Comparison of ENCODE assay signal across 18 cellular contexts in the genomic region with DNA sequence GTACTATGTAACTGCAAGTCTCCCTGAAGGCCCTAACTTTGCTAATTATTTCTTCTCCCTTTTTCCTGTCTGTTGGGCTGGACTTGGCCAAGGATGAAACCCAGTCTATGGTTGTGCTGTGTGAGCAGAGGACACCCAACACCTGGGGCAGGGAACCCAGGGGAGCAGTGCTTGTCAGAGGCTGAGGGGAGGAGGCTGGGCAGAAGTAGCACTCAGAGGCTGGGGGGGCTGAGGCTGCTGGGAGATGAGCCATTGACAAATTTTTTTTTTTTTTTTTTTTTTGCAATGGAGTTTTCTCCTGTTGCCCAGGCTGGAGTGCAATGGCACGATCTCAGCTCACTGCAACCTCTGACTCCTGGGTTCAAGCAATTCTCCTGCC. TPM values are rescaled to one million over a fixed set of nuclear protein-coding genes. Genes with fewer than 3 reads are reported as not detected.
DNase-seq lines count a peak whose midpoint lies in the region; ATAC-seq, FAIRE-seq and TF ChIP-seq lines count a peak whose summit lies in the region.
"Had no signal": no experiment of that assay in that cellular context is flagged by ENCODE, and none has a peak within 500 bp of the region (broad histone marks: within the 10 kb centered on the region; RNA-seq: fewer than 3 reads in every experiment).

No MANE protein-coding gene starts in this region.

- H3K4me3 ChIP-seq in HepG2 (replicated peaks in 1 of 3; ENCODE audit: insufficient read depth in 1 of 3, low read depth in 2 of 3, low read length in 3 of 3) (peak overlapping the region in 1 of 3 experiments; percentile 24; a peak in 2 of 6 replicates), right lobe of liver (no peak overlapping the region), coronary artery (no peak overlapping the region), vagina (no peak overlapping the region)

- peak overlapping the region; percentile 82 for H3K4me2 ChIP-seq in HepG2 (ENCODE audit: low read depth, low read length)

- WGBS in HepG2 (ENCODE audit: low lambda C conversion rate) = 50% methylated on average over 1 of the region's 1 CpG
- 83% methylated on average over 1 of the region's 1 CpG for WGBS in right lobe of liver (ENCODE audit: insufficient coverage, low coverage, low lambda C conversion rate, missing lambda C conversion rate)

- H3K4me1 ChIP-seq in HepG2 (ENCODE audit: insufficient read depth, low read length) (peaks cover 100% of the 10 kb centered on the region), right lobe of liver (peaks cover 0 to 20% (median 0%) of the 10 kb centered on the region in 4 donors), vagina (peaks cover 67% of the 10 kb centered on the region)

- H3K27ac ChIP-seq in HepG2 (ENCODE audit: extremely low read length, insufficient read depth, low read length) = no peak overlapping the region
- H3K27ac ChIP-seq in right lobe of liver = no peak overlapping the region
- peak overlapping the region; percentile 68 to 94 for H3K27ac ChIP-seq in coronary artery
- peak overlapping the region; percentile 71 for H3K27ac ChIP-seq in vagina

- H3K9me3 ChIP-seq in HepG2 (ENCODE audit: low read length) (no peaks in the 10 kb centered on the region), right lobe of liver (no peaks in the 10 kb centered on the region), vagina (no peaks in the 10 kb centered on the region)
- H3K9me3 ChIP-seq: BE2C, gastrocnemius medialis, thoracic aorta had no signal

- no peak overlapping the region for H2AFZ ChIP-seq in HepG2 (ENCODE audit: low read length)

- no peaks in the 10 kb centered on the region for H3K27me3 ChIP-seq in HepG2 (ENCODE audit: control insufficient read depth in 1 of 2, insufficient read depth in 2 of 2, low read length in 2 of 2)
- no peaks in the 10 kb centered on the region for H3K27me3 ChIP-seq in right lobe of liver
- H3K27me3 ChIP-seq in vagina = no peaks in the 10 kb centered on the region
- H3K27me3 ChIP-seq: BE2C, gastrocnemius medialis had no signal

- TF ChIP-seq CTCF in HepG2 (CRISPR knock-in tag; IDR thresholded peaks at IDR 0.05) (no peak), right lobe of liver (IDR thresholded peaks at IDR 0.05) (no peak), coronary artery (IDR thresholded peaks at IDR 0.05) (no peak), nephron (IDR thresholded peaks at IDR 0.05; ENCODE audit: unreplicated experiment in 3 of 3) (no peak), vagina (IDR thresholded peaks at IDR 0.05) (no peak)

- H3K4me1 Mint-ChIP-seq in nephron = peaks cover 79% of the 10 kb centered on the region
- H3K4me1 Mint-ChIP-seq in T-helper 2 cell treated with Interferon-gamma antibody and Interleukin-4, amounts not matched to agents 5 μg/mL and 100 μg/mL, for 36 hours (ENCODE audit: low read depth) = peaks cover 32% of the 10 kb centered on the region

- H4K20me1 ChIP-seq in HepG2 (ENCODE audit: insufficient read depth, low read length) = no peaks in the 10 kb centered on the region

- no TSS peak for BruUV-seq in HepG2 (replicated peaks; lab: Mats Ljungman, UMichigan)

- no peaks in the 10 kb centered on the region for H3K79me2 ChIP-seq in HepG2 (ENCODE audit: insufficient read depth, low read length)

- in situ Hi-C loops in HepG2 (cut with HindIII; ENCODE audit: extremely low pct_ligation_motif_present, low pct_unique_long_range_greater_than_20kb) = no loop called here

- peak overlapping the region in 1 of 3 experiments; percentile 62 for H3K4me3 Mint-ChIP-seq in nephron
- H3K4me3 Mint-ChIP-seq in T-helper 2 cell treated with Interferon-gamma antibody and Interleukin-4, amounts not matched to agents 5 μg/mL and 100 μg/mL, for 36 hours = no peak overlapping the region
- H3K4me3 Mint-ChIP-seq: memory B cell had no signal

- H3K36me3 Mint-ChIP-seq in nephron (ENCODE audit: low read depth) = no peaks in the 10 kb centered on the region
- H3K36me3 Mint-ChIP-seq in T-helper 2 cell treated with Interferon-gamma antibody and Interleukin-4, amounts not matched to agents 5 μg/mL and 100 μg/mL, for 36 hours (ENCODE audit: low read depth) = no peaks in the 10 kb centered on the region
- H3K36me3 Mint-ChIP-seq: activated naive CD4-positive, alpha-beta T cell treated with anti-CD3 and anti-CD28 coated beads, Interleukin-2, amount 50 U/mL, for 72 hours; memory B cell had no signal

- no peaks in the 10 kb centered on the region for H3K9me3 Mint-ChIP-seq in nephron
- H3K9me3 Mint-ChIP-seq in T-helper 2 cell treated with Interferon-gamma antibody and Interleukin-4, amounts not matched to agents 5 μg/mL and 100 μg/mL, for 36 hours = no peaks in the 10 kb centered on the region
- H3K9me3 Mint-ChIP-seq: activated naive CD4-positive, alpha-beta T cell treated with anti-CD3 and anti-CD28 coated beads, Interleukin-2, amount 50 U/mL, for 72 hours; central memory CD8-positive, alpha-beta T cell; memory B cell had no signal

- no peak for DNase-seq in HepG2 (ENCODE audit: low spot score)
- no peak for DNase-seq in right lobe of liver
- no peak for DNase-seq in coronary artery (ENCODE audit: low spot score)
- no peak for DNase-seq in vagina (ENCODE audit: extremely low spot score in 2 of 2)
- DNase-seq in MV-4-11 (lab: John Stamatoyannopoulos, UW) = no peak
- no peak for DNase-seq in T-helper 2 cell treated with Interferon-gamma antibody and Interleukin-4, amounts not matched to agents 5 μg/mL and 100 μg/mL, for 36 hours (ENCODE audit: low spot score)
- no peak for DNase-seq in activated gamma-delta T cell treated with Interleukin-2 at 50 U/mL for 16 hours
- DNase-seq: gastrocnemius medialis, Kasumi-1, NCI-H146, NCI-H446 had no signal

- peak overlapping the region; percentile 97 to 98 (median 98) for H3K27ac Mint-ChIP-seq in nephron
- H3K27ac Mint-ChIP-seq in T-helper 2 cell treated with Interferon-gamma antibody and Interleukin-4, amounts not matched to agents 5 μg/mL and 100 μg/mL, for 36 hours = no peak overlapping the region
- H3K27ac Mint-ChIP-seq: memory B cell had no signal

- ATAC-seq in HepG2 (no peak), right lobe of liver (no peak)
- ATAC-seq: activated naive CD4-positive, alpha-beta T cell treated with anti-CD3 and anti-CD28 coated beads, Interleukin-2, amount 50 U/mL, for 72 hours; gastrocnemius medialis; sciatic nerve had no signal

- no peak for TF ChIP-seq EP300 in HepG2 (IDR thresholded peaks at IDR 0.05; ENCODE audit: low read depth in 2 of 2, low read length in 2 of 2)
- no peak for TF ChIP-seq EP300 in HepG2 (CRISPR knock-in tag; IDR thresholded peaks at IDR 0.05; ENCODE audit: borderline replicate concordance)

- POLR2A ChIA-PET in HepG2 (lab: Yijun Ruan, JAX) = interaction anchor here (1.2 to 2.5 kb wide), 3 partner anchors 12 to 31 kb away, joined by 3 to 10 read pairs (median 10); no protein-coding TSS in a partner anchor

- no peaks in the 10 kb centered on the region for H3K27me3 Mint-ChIP-seq in nephron (ENCODE audit: low read depth)
- no peaks in the 10 kb centered on the region for H3K27me3 Mint-ChIP-seq in T-helper 2 cell treated with Interferon-gamma antibody and Interleukin-4, amounts not matched to agents 5 μg/mL and 100 μg/mL, for 36 hours (ENCODE audit: low read depth)
- H3K27me3 Mint-ChIP-seq: central memory CD8-positive, alpha-beta T cell; memory B cell had no signal

- no peak for TF ChIP-seq POLR2A in HepG2 (IDR thresholded peaks at IDR 0.05; ENCODE audit: insufficient read depth in 1 of 2, low read depth in 2 of 2, low read length in 2 of 2)
- TF ChIP-seq POLR2A in right lobe of liver (IDR thresholded peaks at IDR 0.05) = no peak
- no peak for TF ChIP-seq POLR2A in vagina (IDR thresholded peaks at IDR 0.05)

- CTCF ChIA-PET in HepG2 (lab: Yijun Ruan, JAX; ENCODE audit: low intra/inter-chr PET ratio, low total read pairs) = no interaction called here

- intact Hi-C loops in HepG2 (cut with micrococcal nuclease; ENCODE audit: unreplicated experiment) = no loop called here
- intact Hi-C loops in right lobe of liver (cut with DNase I) = no loop called here
- intact Hi-C loops in vagina (cut with DNase I) = no loop called here

- no peak overlapping the region for H3K9ac ChIP-seq in HepG2 (ENCODE audit: insufficient read depth, low read depth, low read length)

- no peak for TF ChIP-seq RAD21 in HepG2 (CRISPR knock-in tag; IDR thresholded peaks at IDR 0.05)

- FAIRE-seq in HepG2 (lab: Jason Lieb, UNC) = no peak

- H3K36me3 ChIP-seq in HepG2 (replicated peaks in 1 of 2; ENCODE audit: control insufficient read depth in 1 of 2, insufficient read depth in 2 of 2, low read length in 2 of 2) = no peaks in the 10 kb centered on the region
- no peaks in the 10 kb centered on the region for H3K36me3 ChIP-seq in right lobe of liver
- H3K36me3 ChIP-seq in vagina = no peaks in the 10 kb centered on the region
- H3K36me3 ChIP-seq: BE2C, gastrocnemius medialis, thoracic aorta had no signal

RNA-seq across cellular contexts. Expression of a gene that starts 28.5 kb away (rescaled TPM):
- total RNA-seq in HepG2 (2016; rRNA removed; fragmentation: Illumina TruSeq; extraction: Trizol) (38.9 and 39.8 TPM in 2 replicates), right lobe of liver (10 to 100 TPM; 34.7 to 99.8 (median 41.2) TPM), vagina (126 TPM)
- total RNA-seq in HepG2 (2016; cell fraction: cytosol; rRNA removed; fragmentation: Illumina TruSeq; extraction: Trizol; ENCODE audit: low read depth) = 13.4 and 13.6 TPM in 2 replicates
- 33.2 and 39.7 TPM in 2 replicates for total RNA-seq in HepG2 (2016; cell fraction: insoluble cytoplasmic fraction; rRNA removed; fragmentation: Illumina TruSeq; extraction: Trizol)
- 49.9 and 53.6 TPM in 2 replicates for total RNA-seq in HepG2 (2016; cell fraction: membrane; rRNA removed; fragmentation: Illumina TruSeq; extraction: Trizol)
- total RNA-seq in HepG2 (2016; cell fraction: nucleus; rRNA removed; fragmentation: Illumina TruSeq; extraction: Trizol) = 21.9 and 30.8 TPM in 2 replicates
- 66.5 and 84.1 TPM in 2 replicates for polyA plus RNA-seq in HepG2 (2011; rRNA removed)
- 62.9 and 70.1 TPM in 2 replicates for polyA plus RNA-seq in HepG2 (2011; cell fraction: cytosol; rRNA removed)
- 86.9 and 92.0 TPM in 2 replicates for polyA plus RNA-seq in HepG2 (2011; cell fraction: nucleus; rRNA removed)
- 98.0 and 117 TPM in 2 replicates for polyA plus RNA-seq in HepG2 (2012)
- polyA plus RNA-seq in HepG2 (2016; cell fraction: cytosol; fragmentation: Illumina TruSeq; extraction: Trizol; ENCODE audit: low read depth) = 18.4 and 21.2 TPM in 2 replicates
- polyA plus RNA-seq in HepG2 (2016; cell fraction: insoluble cytoplasmic fraction; fragmentation: Illumina TruSeq; extraction: Trizol; ENCODE audit: low read depth) = 51.6 and 70.7 TPM in 2 replicates
- 57.9 and 63.0 TPM in 2 replicates for polyA plus RNA-seq in HepG2 (2016; cell fraction: membrane; fragmentation: Illumina TruSeq; extraction: Trizol; ENCODE audit: low read depth)
- 63.9 and 73.5 TPM in 2 replicates for polyA plus RNA-seq in HepG2 (2016; cell fraction: nucleus; fragmentation: Illumina TruSeq; extraction: Trizol; ENCODE audit: insufficient read depth, low read depth)
- 23.8 and 82.1 TPM in 2 replicates for polyA minus RNA-seq in HepG2 (2011; rRNA and poly(A)+ RNA removed; ENCODE audit: low replicate concordance)
- 41.1 and 48.2 TPM in 2 replicates for polyA minus RNA-seq in HepG2 (2011; cell fraction: cytosol; rRNA and poly(A)+ RNA removed)
- 36.6 and 46.0 TPM in 2 replicates for polyA minus RNA-seq in HepG2 (2011; cell fraction: nucleus; rRNA and poly(A)+ RNA removed)

RNA-seq across cellular contexts. Expression of a gene that starts 41.4 kb away (rescaled TPM):
- 6.6 and 10.0 TPM in 2 replicates for total RNA-seq in HepG2 (2016; rRNA removed; fragmentation: Illumina TruSeq; extraction: Trizol)
- total RNA-seq in HepG2 (2016; cell fraction: cytosol; rRNA removed; fragmentation: Illumina TruSeq; extraction: Trizol; ENCODE audit: low read depth) = 2.5 and 2.7 TPM in 2 replicates
- total RNA-seq in HepG2 (2016; cell fraction: insoluble cytoplasmic fraction; rRNA removed; fragmentation: Illumina TruSeq; extraction: Trizol) = 6.6 and 10.2 TPM in 2 replicates
- 3.3 and 3.5 TPM in 2 replicates for total RNA-seq in HepG2 (2016; cell fraction: membrane; rRNA removed; fragmentation: Illumina TruSeq; extraction: Trizol)
- total RNA-seq in HepG2 (2016; cell fraction: nucleus; rRNA removed; fragmentation: Illumina TruSeq; extraction: Trizol) = 2.8 and 3.0 TPM in 2 replicates
- 3.9 and 5.2 TPM in 2 replicates for polyA plus RNA-seq in HepG2 (2011; rRNA removed)
- 2.9 and 3.4 TPM in 2 replicates for polyA plus RNA-seq in HepG2 (2011; cell fraction: cytosol; rRNA removed)
- 1.2 and 1.4 TPM in 2 replicates for polyA plus RNA-seq in HepG2 (2011; cell fraction: nucleus; rRNA removed)
- polyA plus RNA-seq in HepG2 (2012) = 5.8 TPM in 2 replicates
- polyA plus RNA-seq in HepG2 (2016; cell fraction: cytosol; fragmentation: Illumina TruSeq; extraction: Trizol; ENCODE audit: low read depth) = 3.3 and 3.9 TPM in 2 replicates
- 10.6 and 12.6 TPM in 2 replicates for polyA plus RNA-seq in HepG2 (2016; cell fraction: insoluble cytoplasmic fraction; fragmentation: Illumina TruSeq; extraction: Trizol; ENCODE audit: low read depth)
- 2.9 and 3.5 TPM in 2 replicates for polyA plus RNA-seq in HepG2 (2016; cell fraction: membrane; fragmentation: Illumina TruSeq; extraction: Trizol; ENCODE audit: low read depth)
- 4.1 and 5.5 TPM in 2 replicates for polyA plus RNA-seq in HepG2 (2016; cell fraction: nucleus; fragmentation: Illumina TruSeq; extraction: Trizol; ENCODE audit: insufficient read depth, low read depth)
- 0.94 and 3.1 TPM in 2 replicates for polyA minus RNA-seq in HepG2 (2011; rRNA and poly(A)+ RNA removed; ENCODE audit: low replicate concordance)
- 1.3 and 1.5 TPM in 2 replicates for polyA minus RNA-seq in HepG2 (2011; cell fraction: cytosol; rRNA and poly(A)+ RNA removed)
- polyA minus RNA-seq in HepG2 (2011; cell fraction: nucleus; rRNA and poly(A)+ RNA removed) = 1.4 and 1.7 TPM in 2 replicates
- 1 to 10 TPM; 1.1 to 3.3 (median 2.3) TPM for total RNA-seq in right lobe of liver
- 7.4 TPM for total RNA-seq in vagina

RNA-seq across cellular contexts. Expression of a gene that starts 41.6 kb away (rescaled TPM):
- total RNA-seq in HepG2 (2016; rRNA removed; fragmentation: Illumina TruSeq; extraction: Trizol) = 20.6 and 21.1 TPM in 2 replicates
- total RNA-seq in HepG2 (2016; cell fraction: cytosol; rRNA removed; fragmentation: Illumina TruSeq; extraction: Trizol; ENCODE audit: low read depth) = 3.3 and 5.4 TPM in 2 replicates
- total RNA-seq in HepG2 (2016; cell fraction: insoluble cytoplasmic fraction; rRNA removed; fragmentation: Illumina TruSeq; extraction: Trizol) = 20.6 and 21.4 TPM in 2 replicates
- 11.4 and 11.6 TPM in 2 replicates for total RNA-seq in HepG2 (2016; cell fraction: membrane; rRNA removed; fragmentation: Illumina TruSeq; extraction: Trizol)
- 28.0 and 31.8 TPM in 2 replicates for total RNA-seq in HepG2 (2016; cell fraction: nucleus; rRNA removed; fragmentation: Illumina TruSeq; extraction: Trizol)
- polyA plus RNA-seq in HepG2 (2011; rRNA removed) = 12.8 and 13.2 TPM in 2 replicates
- polyA plus RNA-seq in HepG2 (2011; cell fraction: cytosol; rRNA removed) = 5.4 and 6.9 TPM in 2 replicates
- 22.9 and 27.4 TPM in 2 replicates for polyA plus RNA-seq in HepG2 (2011; cell fraction: nucleus; rRNA removed)
- 3.6 and 9.3 TPM in 2 replicates for polyA plus RNA-seq in HepG2 (2012)
- polyA plus RNA-seq in HepG2 (2016; cell fraction: cytosol; fragmentation: Illumina TruSeq; extraction: Trizol; ENCODE audit: low read depth) = 3.8 and 4.0 TPM in 2 replicates
- polyA plus RNA-seq in HepG2 (2016; cell fraction: insoluble cytoplasmic fraction; fragmentation: Illumina TruSeq; extraction: Trizol; ENCODE audit: low read depth) = 19.3 and 19.8 TPM in 2 replicates
- polyA plus RNA-seq in HepG2 (2016; cell fraction: membrane; fragmentation: Illumina TruSeq; extraction: Trizol; ENCODE audit: low read depth) = 7.4 and 7.7 TPM in 2 replicates
- polyA plus RNA-seq in HepG2 (2016; cell fraction: nucleus; fragmentation: Illumina TruSeq; extraction: Trizol; ENCODE audit: insufficient read depth, low read depth) = 35.9 and 39.3 TPM in 2 replicates
- 40.1 and 60.7 TPM in 2 replicates for polyA minus RNA-seq in HepG2 (2011; rRNA and poly(A)+ RNA removed; ENCODE audit: low replicate concordance)
- polyA minus RNA-seq in HepG2 (2011; cell fraction: cytosol; rRNA and poly(A)+ RNA removed) = 4.2 and 4.6 TPM in 2 replicates
- polyA minus RNA-seq in HepG2 (2011; cell fraction: nucleus; rRNA and poly(A)+ RNA removed) = 22.6 and 30.6 TPM in 2 replicates
- 10 to 100 TPM in 4 of 6 experiments, 1 to 10 TPM in 2; 7.1 to 29.7 (median 16.5) TPM for total RNA-seq in right lobe of liver
- total RNA-seq in vagina = 6.4 TPM

Comparison
In these comparisons a context has a peak if more than half of its experiments do, and no peak if none do; other contexts are left out.
1. H3K27ac ChIP-seq: peak in coronary artery (2 of 2) and vagina (single experiment); none in HepG2 (single experiment) and right lobe of liver (0 of 3).